Comparison of ENCODE assay signal across 1 cellular context in the genomic region with DNA sequence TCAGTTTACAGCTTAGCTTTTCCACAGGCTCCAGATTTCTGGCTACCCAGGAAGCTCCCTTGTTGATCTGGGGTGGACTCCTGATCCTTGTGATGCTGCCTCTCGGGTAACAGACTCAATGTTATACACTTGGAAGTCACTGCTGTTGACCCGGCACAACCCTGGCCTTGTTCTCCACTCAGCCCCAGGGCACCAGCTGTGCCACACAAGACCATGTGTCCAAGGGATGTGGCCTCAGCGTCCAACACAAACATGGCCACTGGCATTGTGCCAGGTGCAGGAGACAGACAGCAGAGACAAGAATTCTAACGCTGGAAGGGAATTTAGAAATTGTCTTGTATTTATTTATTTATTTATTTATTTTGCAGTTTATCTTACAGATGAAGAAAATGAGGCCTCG.
A peak's percentile ranks its signal among the peaks of the same experiment; 100 is the strongest.
TF ChIP-seq lines count a peak whose summit lies in the region.

No MANE protein-coding gene starts in this region.

TF ChIP-seq in K562, 482 proteins besides CTCF, POLR2A, EP300 and RAD21 (continued from another document):
- TF ChIP-seq, protein P1, sequence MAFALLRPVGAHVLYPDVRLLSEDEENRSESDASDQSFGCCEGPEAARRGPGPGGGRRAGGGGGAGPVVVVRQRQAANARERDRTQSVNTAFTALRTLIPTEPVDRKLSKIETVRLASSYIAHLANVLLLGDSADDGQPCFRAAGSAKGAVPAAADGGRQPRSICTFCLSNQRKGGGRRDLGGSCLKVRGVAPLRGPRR (CRISPR knock-in tag; IDR thresholded peaks at IDR 0.05) = no peak
- TF ChIP-seq MTF1 (CRISPR knock-in tag; IDR thresholded peaks at IDR 0.05; ENCODE audit: borderline replicate concordance) (no peak), CREBBP (IDR thresholded peaks at IDR 0.05; ENCODE audit: low read depth, low read length) (no peak), NFIX (CRISPR knock-in tag; IDR thresholded peaks at IDR 0.05; ENCODE audit: low read depth) (peak; percentile 73), NFIC (IDR thresholded peaks at IDR 0.05) (peak; percentile 93), DIDO1 (tag; IDR thresholded peaks at IDR 0.05; ENCODE audit: low read depth) (no peak), NR1H2 (CRISPR knock-in tag; IDR thresholded peaks at IDR 0.05) (no peak), MCM7 (IDR thresholded peaks at IDR 0.05) (no peak), FUS (optimal IDR thresholded peaks at IDR 0.05; ENCODE audit: low read depth, low read length) (no peak)
- TF ChIP-seq, protein P2, sequence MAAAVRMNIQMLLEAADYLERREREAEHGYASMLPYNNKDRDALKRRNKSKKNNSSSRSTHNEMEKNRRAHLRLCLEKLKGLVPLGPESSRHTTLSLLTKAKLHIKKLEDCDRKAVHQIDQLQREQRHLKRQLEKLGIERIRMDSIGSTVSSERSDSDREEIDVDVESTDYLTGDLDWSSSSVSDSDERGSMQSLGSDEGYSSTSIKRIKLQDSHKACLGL (CRISPR knock-in tag; IDR thresholded peaks at IDR 0.05; ENCODE audit: borderline replicate concordance, poor library complexity, severe bottlenecking) = no peak
